Comparison of ENCODE assay signal across 8 cellular contexts in the genomic region with DNA sequence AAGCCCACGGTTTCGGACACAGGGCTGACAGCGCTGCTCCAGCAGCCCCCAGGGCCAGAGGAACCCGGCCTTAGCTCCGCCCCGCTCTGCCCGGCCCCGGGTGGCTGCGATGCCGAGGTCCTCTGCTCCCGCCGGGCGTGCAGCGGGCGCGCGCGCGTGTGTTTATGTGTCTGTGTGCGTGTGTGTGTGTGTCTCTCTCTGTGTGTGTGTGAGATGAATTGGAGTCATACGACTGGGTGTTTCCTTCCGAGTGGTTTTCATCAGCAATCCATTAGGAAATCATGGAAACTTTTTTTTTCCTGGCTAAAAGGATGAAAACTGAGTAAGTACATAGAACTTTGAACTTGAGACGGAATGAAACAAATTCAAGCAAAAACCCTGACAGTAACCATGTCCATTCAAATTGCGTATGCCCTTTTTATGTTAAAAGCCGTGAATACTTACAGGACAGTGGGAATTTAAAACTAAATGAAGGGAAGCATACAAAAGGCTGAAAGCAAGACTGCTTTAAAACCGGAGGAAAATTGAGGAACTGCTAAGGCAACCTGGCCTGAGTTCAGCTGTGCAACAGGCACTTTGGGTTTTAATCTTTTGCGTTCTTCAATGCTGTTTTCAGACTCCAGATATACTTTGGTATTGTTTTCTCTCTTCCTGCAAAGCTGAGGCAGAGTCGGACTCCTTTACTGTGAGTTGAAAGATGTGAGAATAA. TPM values are rescaled to one million over a fixed set of nuclear protein-coding genes. Genes with fewer than 3 reads are reported as not detected.
A peak's percentile ranks its signal among the peaks of the same experiment; 100 is the strongest.
DNase-seq lines count a peak whose midpoint lies in the region; ATAC-seq and TF ChIP-seq lines count a peak whose summit lies in the region.

Gene CPED1 (plus strand): TSS at position 121 of the 709 bp plus-strand sequence. CDS start 911 bp downstream, outside the sequence.

- TF ChIP-seq CTCF in foreskin fibroblast (IDR thresholded peaks at IDR 0.05; ENCODE audit: low read depth, low read length) (no peak), natural killer cell (IDR thresholded peaks at IDR 0.05) (no peak), thyroid gland (IDR thresholded peaks at IDR 0.05) (no peak)

- peaks cover 36 to 56% of the 10 kb centered on the region in 2 donors for H3K27me3 Mint-ChIP-seq in natural killer cell (ENCODE audit: low read depth in 2 of 2)

- H3K36me3 ChIP-seq in thyroid gland = no peaks in the 10 kb centered on the region

- no peaks in the 10 kb centered on the region for H3K9me3 Mint-ChIP-seq in natural killer cell

- H3K27ac ChIP-seq in thyroid gland = peak within 1 kb of the TSS; percentile 46 to 87 (median 74)

- H3K4me3 ChIP-seq in foreskin fibroblast (ENCODE audit: low read depth in 1 of 2, low read length in 2 of 2) = peak within 1 kb of the TSS; percentile 62 to 74
- H3K4me3 ChIP-seq in thyroid gland (replicated peaks in 1 of 3) = peak within 1 kb of the TSS; percentile 3 to 26 (median 22)

- H3K4me3 Mint-ChIP-seq in natural killer cell = peak within 1 kb of the TSS; percentile 85

- no peaks in the 10 kb centered on the region for H3K27me3 ChIP-seq in thyroid gland

- TF ChIP-seq POLR2A in thyroid gland (IDR thresholded peaks at IDR 0.05) = peak in 1 of 2 donors; percentile 37

- no peaks in the 10 kb centered on the region for H3K9me3 ChIP-seq in thyroid gland

- H3K4me1 Mint-ChIP-seq in natural killer cell = peaks cover 22 to 26% of the 10 kb centered on the region in 2 donors

- peak within 1 kb of the TSS in 1 of 2 donors; percentile 14 for H3K27ac Mint-ChIP-seq in natural killer cell

- intact Hi-C loops in natural killer cell (cut with micrococcal nuclease) (loop anchor here (10.0 kb wide), 2 partner anchors 64 to 556 kb away; no protein-coding TSS in a partner anchor), thyroid gland (cut with DNase I) (loop anchor here (5.0 kb wide), 2 partner anchors 94 to 119 kb away; no protein-coding TSS in a partner anchor)

- H3K4me1 ChIP-seq in thyroid gland = peaks cover 0 to 4% of the 10 kb centered on the region in 2 donors

- H3K36me3 Mint-ChIP-seq in natural killer cell = no peaks in the 10 kb centered on the region

- WGBS in thyroid gland, 2 donors = 5 to 6% methylated on average over 22 to 28 of the region's 28 CpGs

- peak; percentile 41 for ATAC-seq in HG02884 (IDR thresholded peaks at IDR 0.05; ENCODE audit: unreplicated experiment)
- peak; percentile 60 to 66 (median 65) for ATAC-seq in natural killer cell

- DNase-seq in SIG-M5 treated with dmso at 0.1 percent for 504 hours (lab: John Stamatoyannopoulos, UW; ENCODE audit: unreplicated experiment) (peak; percentile 15), SIG-M5 (lab: John Stamatoyannopoulos, UW) (no peak), NCI-H526 treated with DMSO at 0.1 percent for 48 hours (lab: John Stamatoyannopoulos, UW) (peak; percentile 29), activated gamma-delta T cell treated with Interleukin-2 at 50 U/mL for 16 hours (peak; percentile 6), foreskin fibroblast (peak; percentile 90 to 96), natural killer cell (peak; percentile 25), thyroid gland (peak; percentile 53 to 60)

RNA-seq across cellular contexts. Expression of gene CPED1, which starts in this region (rescaled TPM):
- total RNA-seq in natural killer cell (1 to 10 TPM in 1 of 3 donors, under 1 TPM in 2; 0.50 to 1.3 (median 0.96) TPM), thyroid gland (10 to 100 TPM in 2 of 4 donors, 1 to 10 TPM in 2; 7.4 to 19.6 (median 11.4) TPM)
